Comparison of ENCODE assay signal across 1 cellular context in genomic region chr19:54209748-54210494, GRCh38.
TF ChIP-seq lines count a peak whose summit lies in the region.

No MANE protein-coding gene starts in this region.

TF ChIP-seq in K562, 482 proteins besides CTCF, POLR2A, EP300 and RAD21 (continues in another document):
- TF ChIP-seq TARDBP (IDR thresholded peaks at IDR 0.05) (0 out of 2 replicates have a peak, but pooled peaks have one; percentile 61), YBX1 (IDR thresholded peaks at IDR 0.05) (no peak), NCOA2 (IDR thresholded peaks at IDR 0.05; ENCODE audit: partially characterized antibody in 2 of 2) (no peak), RBM34 (IDR thresholded peaks at IDR 0.05; ENCODE audit: borderline replicate concordance, insufficient read depth, low read length) (no peak), EWSR1 (IDR thresholded peaks at IDR 0.05; ENCODE audit: borderline replicate concordance, low read depth, partially characterized antibody) (no peak), PTRF (tag; IDR thresholded peaks at IDR 0.05) (no peak), SMARCC2 (IDR thresholded peaks at IDR 0.05; ENCODE audit: low read depth) (0 out of 2 replicates have a peak, but pooled peaks have one; percentile 25), POLR2G (IDR thresholded peaks at IDR 0.05; ENCODE audit: low read depth, low read length) (no peak), NFATC3 (IDR thresholded peaks at IDR 0.05) (no peak), ZBTB2 (IDR thresholded peaks at IDR 0.05) (no peak), CCAR2 (IDR thresholded peaks at IDR 0.05; ENCODE audit: low read depth, low read length) (no peak), KDM2B (CRISPR knock-in tag; IDR thresholded peaks at IDR 0.05) (no peak), RB1 (IDR thresholded peaks at IDR 0.05; ENCODE audit: low read depth) (no peak), KLF6 (CRISPR knock-in tag; IDR thresholded peaks at IDR 0.05; ENCODE audit: borderline replicate concordance) (no peak), MECOM (CRISPR knock-in tag; IDR thresholded peaks at IDR 0.05) (no peak), RBM15 (IDR thresholded peaks at IDR 0.05; ENCODE audit: insufficient read depth, low read length) (no peak), XRCC5 (IDR thresholded peaks at IDR 0.05; ENCODE audit: low read depth, low read length) (no peak; the same call in 1 of the 2 replicates), BRF2 (IDR thresholded peaks at IDR 0.05; ENCODE audit: borderline replicate concordance, insufficient read depth, insufficient read length) (no peak), ARHGAP35 (IDR thresholded peaks at IDR 0.05; ENCODE audit: partially characterized antibody) (no peak), SAFB2 (IDR thresholded peaks at IDR 0.05; ENCODE audit: borderline replicate concordance, low read depth, low read length, severe bottlenecking) (no peak), DIDO1 (tag; IDR thresholded peaks at IDR 0.05; ENCODE audit: low read depth) (no peak), ZNF583 (CRISPR knock-in tag; IDR thresholded peaks at IDR 0.05) (no peak), ZNF445 (CRISPR knock-in tag; IDR thresholded peaks at IDR 0.05; ENCODE audit: low read depth) (no peak), HCFC1 (IDR thresholded peaks at IDR 0.05; ENCODE audit: low read depth, low read length) (no peak), FOXP1 (CRISPR knock-in tag; IDR thresholded peaks at IDR 0.05) (no peak), MXI1 (IDR thresholded peaks at IDR 0.05; ENCODE audit: low read depth, low read length) (no peak), ZNF518B (CRISPR knock-in tag; IDR thresholded peaks at IDR 0.05) (no peak), ZSCAN32 (CRISPR knock-in tag; IDR thresholded peaks at IDR 0.05) (no peak), RBM14 (IDR thresholded peaks at IDR 0.05; ENCODE audit: borderline replicate concordance, insufficient read depth, low read depth, low read length) (no peak), MAFK (IDR thresholded peaks at IDR 0.05; ENCODE audit: low read length) (no peak), PHTF2 (CRISPR knock-in tag; IDR thresholded peaks at IDR 0.05) (no peak), CHD1 (IDR thresholded peaks at IDR 0.05; ENCODE audit: low read length) (no peak), SUPT5H (IDR thresholded peaks at IDR 0.05) (no peak), RFX5 (IDR thresholded peaks at IDR 0.05; ENCODE audit: low read depth, low read length) (no peak), KDM1A (IDR thresholded peaks at IDR 0.05) (peak in 1 of 2 experiments; percentile 56; a peak in 3 of 4 replicates), JUND (IDR thresholded peaks at IDR 0.05; ENCODE audit: borderline replicate concordance, low read depth, low read length) (peak; percentile 83), JUND (tag; IDR thresholded peaks at IDR 0.05; ENCODE audit: borderline replicate concordance, low read depth, low read length) (peak; percentile 78; the same call in 2 of the 3 replicates)
- TF ChIP-seq, protein P1, sequence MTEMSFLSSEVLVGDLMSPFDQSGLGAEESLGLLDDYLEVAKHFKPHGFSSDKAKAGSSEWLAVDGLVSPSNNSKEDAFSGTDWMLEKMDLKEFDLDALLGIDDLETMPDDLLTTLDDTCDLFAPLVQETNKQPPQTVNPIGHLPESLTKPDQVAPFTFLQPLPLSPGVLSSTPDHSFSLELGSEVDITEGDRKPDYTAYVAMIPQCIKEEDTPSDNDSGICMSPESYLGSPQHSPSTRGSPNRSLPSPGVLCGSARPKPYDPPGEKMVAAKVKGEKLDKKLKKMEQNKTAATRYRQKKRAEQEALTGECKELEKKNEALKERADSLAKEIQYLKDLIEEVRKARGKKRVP (CRISPR knock-in tag; IDR thresholded peaks at IDR 0.05) = no peak
- TF ChIP-seq, protein P2, sequence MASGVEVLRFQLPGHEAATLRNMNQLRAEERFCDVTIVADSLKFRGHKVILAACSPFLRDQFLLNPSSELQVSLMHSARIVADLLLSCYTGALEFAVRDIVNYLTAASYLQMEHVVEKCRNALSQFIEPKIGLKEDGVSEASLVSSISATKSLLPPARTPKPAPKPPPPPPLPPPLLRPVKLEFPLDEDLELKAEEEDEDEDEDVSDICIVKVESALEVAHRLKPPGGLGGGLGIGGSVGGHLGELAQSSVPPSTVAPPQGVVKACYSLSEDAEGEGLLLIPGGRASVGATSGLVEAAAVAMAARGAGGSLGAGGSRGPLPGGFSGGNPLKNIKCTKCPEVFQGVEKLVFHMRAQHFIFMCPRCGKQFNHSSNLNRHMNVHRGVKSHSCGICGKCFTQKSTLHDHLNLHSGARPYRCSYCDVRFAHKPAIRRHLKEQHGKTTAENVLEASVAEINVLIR (CRISPR knock-in tag; IDR thresholded peaks at IDR 0.05) = no peak
- TF ChIP-seq, protein P3, sequence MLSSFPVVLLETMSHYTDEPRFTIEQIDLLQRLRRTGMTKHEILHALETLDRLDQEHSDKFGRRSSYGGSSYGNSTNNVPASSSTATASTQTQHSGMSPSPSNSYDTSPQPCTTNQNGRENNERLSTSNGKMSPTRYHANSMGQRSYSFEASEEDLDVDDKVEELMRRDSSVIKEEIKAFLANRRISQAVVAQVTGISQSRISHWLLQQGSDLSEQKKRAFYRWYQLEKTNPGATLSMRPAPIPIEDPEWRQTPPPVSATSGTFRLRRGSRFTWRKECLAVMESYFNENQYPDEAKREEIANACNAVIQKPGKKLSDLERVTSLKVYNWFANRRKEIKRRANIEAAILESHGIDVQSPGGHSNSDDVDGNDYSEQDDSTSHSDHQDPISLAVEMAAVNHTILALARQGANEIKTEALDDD (IDR thresholded peaks at IDR 0.05) = peak; percentile 99
- TF ChIP-seq, protein P4, sequence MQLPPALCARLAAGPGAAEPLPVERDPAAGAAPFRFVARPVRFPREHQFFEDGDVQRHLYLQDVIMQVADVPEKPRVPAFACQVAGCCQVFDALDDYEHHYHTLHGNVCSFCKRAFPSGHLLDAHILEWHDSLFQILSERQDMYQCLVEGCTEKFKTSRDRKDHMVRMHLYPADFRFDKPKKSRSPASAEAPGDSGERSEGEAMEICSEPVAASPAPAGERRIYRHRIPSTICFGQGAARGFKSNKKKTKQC (CRISPR knock-in tag; IDR thresholded peaks at IDR 0.05) = no peak
- TF ChIP-seq, protein P5, sequence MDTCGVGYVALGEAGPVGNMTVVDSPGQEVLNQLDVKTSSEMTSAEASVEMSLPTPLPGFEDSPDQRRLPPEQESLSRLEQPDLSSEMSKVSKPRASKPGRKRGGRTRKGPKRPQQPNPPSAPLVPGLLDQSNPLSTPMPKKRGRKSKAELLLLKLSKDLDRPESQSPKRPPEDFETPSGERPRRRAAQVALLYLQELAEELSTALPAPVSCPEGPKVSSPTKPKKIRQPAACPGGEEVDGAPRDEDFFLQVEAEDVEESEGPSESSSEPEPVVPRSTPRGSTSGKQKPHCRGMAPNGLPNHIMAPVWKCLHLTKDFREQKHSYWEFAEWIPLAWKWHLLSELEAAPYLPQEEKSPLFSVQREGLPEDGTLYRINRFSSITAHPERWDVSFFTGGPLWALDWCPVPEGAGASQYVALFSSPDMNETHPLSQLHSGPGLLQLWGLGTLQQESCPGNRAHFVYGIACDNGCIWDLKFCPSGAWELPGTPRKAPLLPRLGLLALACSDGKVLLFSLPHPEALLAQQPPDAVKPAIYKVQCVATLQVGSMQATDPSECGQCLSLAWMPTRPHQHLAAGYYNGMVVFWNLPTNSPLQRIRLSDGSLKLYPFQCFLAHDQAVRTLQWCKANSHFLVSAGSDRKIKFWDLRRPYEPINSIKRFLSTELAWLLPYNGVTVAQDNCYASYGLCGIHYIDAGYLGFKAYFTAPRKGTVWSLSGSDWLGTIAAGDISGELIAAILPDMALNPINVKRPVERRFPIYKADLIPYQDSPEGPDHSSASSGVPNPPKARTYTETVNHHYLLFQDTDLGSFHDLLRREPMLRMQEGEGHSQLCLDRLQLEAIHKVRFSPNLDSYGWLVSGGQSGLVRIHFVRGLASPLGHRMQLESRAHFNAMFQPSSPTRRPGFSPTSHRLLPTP (IDR thresholded peaks at IDR 0.05; ENCODE audit: borderline replicate concordance, extremely low read depth, insufficient read length) = no peak
- TF ChIP-seq, protein P6, sequence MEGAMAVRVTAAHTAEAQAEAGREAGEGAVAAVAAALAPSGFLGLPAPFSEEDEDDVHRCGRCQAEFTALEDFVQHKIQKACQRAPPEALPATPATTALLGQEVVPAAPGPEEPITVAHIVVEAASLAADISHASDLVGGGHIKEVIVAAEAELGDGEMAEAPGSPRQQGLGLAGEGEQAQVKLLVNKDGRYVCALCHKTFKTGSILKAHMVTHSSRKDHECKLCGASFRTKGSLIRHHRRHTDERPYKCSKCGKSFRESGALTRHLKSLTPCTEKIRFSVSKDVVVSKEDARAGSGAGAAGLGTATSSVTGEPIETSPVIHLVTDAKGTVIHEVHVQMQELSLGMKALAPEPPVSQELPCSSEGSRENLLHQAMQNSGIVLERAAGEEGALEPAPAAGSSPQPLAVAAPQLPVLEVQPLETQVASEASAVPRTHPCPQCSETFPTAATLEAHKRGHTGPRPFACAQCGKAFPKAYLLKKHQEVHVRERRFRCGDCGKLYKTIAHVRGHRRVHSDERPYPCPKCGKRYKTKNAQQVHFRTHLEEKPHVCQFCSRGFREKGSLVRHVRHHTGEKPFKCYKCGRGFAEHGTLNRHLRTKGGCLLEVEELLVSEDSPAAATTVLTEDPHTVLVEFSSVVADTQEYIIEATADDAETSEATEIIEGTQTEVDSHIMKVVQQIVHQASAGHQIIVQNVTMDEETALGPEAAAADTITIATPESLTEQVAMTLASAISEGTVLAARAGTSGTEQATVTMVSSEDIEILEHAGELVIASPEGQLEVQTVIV (CRISPR knock-in tag; IDR thresholded peaks at IDR 0.05; ENCODE audit: borderline replicate concordance) = no peak
- TF ChIP-seq, protein P7, sequence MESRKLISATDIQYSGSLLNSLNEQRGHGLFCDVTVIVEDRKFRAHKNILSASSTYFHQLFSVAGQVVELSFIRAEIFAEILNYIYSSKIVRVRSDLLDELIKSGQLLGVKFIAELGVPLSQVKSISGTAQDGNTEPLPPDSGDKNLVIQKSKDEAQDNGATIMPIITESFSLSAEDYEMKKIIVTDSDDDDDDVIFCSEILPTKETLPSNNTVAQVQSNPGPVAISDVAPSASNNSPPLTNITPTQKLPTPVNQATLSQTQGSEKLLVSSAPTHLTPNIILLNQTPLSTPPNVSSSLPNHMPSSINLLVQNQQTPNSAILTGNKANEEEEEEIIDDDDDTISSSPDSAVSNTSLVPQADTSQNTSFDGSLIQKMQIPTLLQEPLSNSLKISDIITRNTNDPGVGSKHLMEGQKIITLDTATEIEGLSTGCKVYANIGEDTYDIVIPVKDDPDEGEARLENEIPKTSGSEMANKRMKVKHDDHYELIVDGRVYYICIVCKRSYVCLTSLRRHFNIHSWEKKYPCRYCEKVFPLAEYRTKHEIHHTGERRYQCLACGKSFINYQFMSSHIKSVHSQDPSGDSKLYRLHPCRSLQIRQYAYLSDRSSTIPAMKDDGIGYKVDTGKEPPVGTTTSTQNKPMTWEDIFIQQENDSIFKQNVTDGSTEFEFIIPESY (CRISPR knock-in tag; IDR thresholded peaks at IDR 0.05) = no peak
- TF ChIP-seq, protein P8, sequence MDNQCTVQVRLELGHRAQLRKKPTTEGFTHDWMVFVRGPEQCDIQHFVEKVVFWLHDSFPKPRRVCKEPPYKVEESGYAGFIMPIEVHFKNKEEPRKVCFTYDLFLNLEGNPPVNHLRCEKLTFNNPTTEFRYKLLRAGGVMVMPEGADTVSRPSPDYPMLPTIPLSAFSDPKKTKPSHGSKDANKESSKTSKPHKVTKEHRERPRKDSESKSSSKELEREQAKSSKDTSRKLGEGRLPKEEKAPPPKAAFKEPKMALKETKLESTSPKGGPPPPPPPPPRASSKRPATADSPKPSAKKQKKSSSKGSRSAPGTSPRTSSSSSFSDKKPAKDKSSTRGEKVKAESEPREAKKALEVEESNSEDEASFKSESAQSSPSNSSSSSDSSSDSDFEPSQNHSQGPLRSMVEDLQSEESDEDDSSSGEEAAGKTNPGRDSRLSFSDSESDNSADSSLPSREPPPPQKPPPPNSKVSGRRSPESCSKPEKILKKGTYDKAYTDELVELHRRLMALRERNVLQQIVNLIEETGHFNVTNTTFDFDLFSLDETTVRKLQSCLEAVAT (IDR thresholded peaks at IDR 0.05) = peak in 1 of 2 experiments; percentile 85; a peak in 2 of 4 replicates
